In genomic region chr16:30966033-30966619, GRCh38 we compare ENCODE assay signal across 13 cellular contexts. TPM values are rescaled to one million over a fixed set of nuclear protein-coding genes. Genes with fewer than 3 reads are reported as not detected.
DNase-seq lines count a peak whose midpoint lies in the region; ATAC-seq and TF ChIP-seq lines count a peak whose summit lies in the region.
"Had no signal": no experiment of that assay in that cellular context is flagged by ENCODE, and none has a peak within 500 bp of the region (broad histone marks: within the 10 kb centered on the region; RNA-seq: fewer than 3 reads in every experiment).

No MANE protein-coding gene starts in this region.

- peak overlapping the region; percentile 65 for H3K27ac Mint-ChIP-seq in stimulated activated naive B cell treated with anti-CD40 and anti-IgM and Interleukin-4, amounts not matched to agents 10 μg/mL and 1 μg/mL and 100 μg/mL, for 72 hours

- H3K4me1 Mint-ChIP-seq in stimulated activated naive B cell treated with anti-CD40 and anti-IgM and Interleukin-4, amounts not matched to agents 10 μg/mL and 1 μg/mL and 100 μg/mL, for 72 hours, result peaks cover 8 to 12% of the 10 kb centered on the region in 2 donors
- H3K4me1 Mint-ChIP-seq: H9 had no signal

- no peaks in the 10 kb centered on the region for H3K27me3 ChIP-seq in right atrium auricular region
- H3K27me3 ChIP-seq: Peyer's patch had no signal

- no peak overlapping the region for H3K4me3 ChIP-seq in right atrium auricular region
- H3K4me3 ChIP-seq: Peyer's patch had no signal

- no peaks in the 10 kb centered on the region for H3K4me1 ChIP-seq in right atrium auricular region
- H3K4me1 ChIP-seq: Peyer's patch had no signal

- H3K9me3 ChIP-seq in right atrium auricular region, result no peaks in the 10 kb centered on the region
- H3K9me3 ChIP-seq: Peyer's patch had no signal

- no peak for TF ChIP-seq CTCF in right atrium auricular region (IDR thresholded peaks at IDR 0.05)

- peaks cover 99% of the 10 kb centered on the region for H3K36me3 ChIP-seq in right atrium auricular region

- H3K4me3 Mint-ChIP-seq in stimulated activated naive B cell treated with anti-CD40 and anti-IgM and Interleukin-4, amounts not matched to agents 10 μg/mL and 1 μg/mL and 100 μg/mL, for 72 hours, result peak overlapping the region in 1 of 2 donors; percentile 55
- H3K4me3 Mint-ChIP-seq: H9 had no signal

- no peak overlapping the region for H3K27ac ChIP-seq in right atrium auricular region
- H3K27ac ChIP-seq: KMS-11, Peyer's patch had no signal

- peak; percentile 18 for DNase-seq in Right ventricle myocardium superior
- DNase-seq in right atrium auricular region (ENCODE audit: low spot score), result no peak
- DNase-seq in stimulated activated naive B cell treated with anti-CD40 and anti-IgM and Interleukin-4, amounts not matched to agents 10 μg/mL and 1 μg/mL and 100 μg/mL, for 72 hours, result no peak
- no peak for DNase-seq in effector CD4-positive, alpha-beta T cell
- DNase-seq: H9, MM.1S, NCI-H1105 treated with DMSO at 0.1 percent for 48 hours, NCI-H187 treated with DMSO at 0.1 percent for 48 hours, NCI-H2171, NCI-H82, Peyer's patch, SHP77 treated with DMSO at 0.1 percent for 48 hours had no signal

- ATAC-seq in Right ventricle myocardium superior (ENCODE audit: poor library complexity), result peak; percentile 13
- no peak for ATAC-seq in stimulated activated naive B cell treated with anti-CD40 and anti-IgM and Interleukin-4, amounts not matched to agents 10 μg/mL and 1 μg/mL and 100 μg/mL, for 72 hours (replicated peaks)

- no peaks in the 10 kb centered on the region for H3K27me3 Mint-ChIP-seq in stimulated activated naive B cell treated with anti-CD40 and anti-IgM and Interleukin-4, amounts not matched to agents 10 μg/mL and 1 μg/mL and 100 μg/mL, for 72 hours

- intact Hi-C loops in Right ventricle myocardium superior (cut with DNase I), result no loop called here

- peaks cover 71 to 74% of the 10 kb centered on the region in 2 donors for H3K36me3 Mint-ChIP-seq in stimulated activated naive B cell treated with anti-CD40 and anti-IgM and Interleukin-4, amounts not matched to agents 10 μg/mL and 1 μg/mL and 100 μg/mL, for 72 hours

- no peaks in the 10 kb centered on the region for H3K9me3 Mint-ChIP-seq in stimulated activated naive B cell treated with anti-CD40 and anti-IgM and Interleukin-4, amounts not matched to agents 10 μg/mL and 1 μg/mL and 100 μg/mL, for 72 hours
- H3K9me3 Mint-ChIP-seq: H9 had no signal

RNA-seq across cellular contexts. Expression of gene SETD1A, which starts 8.6 kb away (rescaled TPM):
- 6.9 TPM for total RNA-seq in Right ventricle myocardium superior
- 1 to 10 TPM; 3.8 to 8.6 TPM for total RNA-seq in right atrium auricular region

RNA-seq across cellular contexts. Expression of gene ORAI3, which starts 17.3 kb away (rescaled TPM):
- total RNA-seq in Right ventricle myocardium superior (9.5 TPM), right atrium auricular region (10 to 100 TPM; 22.4 to 23.0 TPM)

RNA-seq across cellular contexts. Expression of gene HSD3B7, which starts 18.9 kb away (rescaled TPM):
- total RNA-seq in Right ventricle myocardium superior (6.7 TPM), right atrium auricular region (1 to 10 TPM; 6.0 to 8.5 TPM)

RNA-seq across cellular contexts. Expression of gene FBXL19, which starts 42.8 kb away (rescaled TPM):
- total RNA-seq in Right ventricle myocardium superior (4.7 TPM), right atrium auricular region (1 to 10 TPM; 5.7 to 7.9 TPM)

RNA-seq across cellular contexts. Expression of gene STX1B, which starts 44.3 kb away (rescaled TPM):
- total RNA-seq in Right ventricle myocardium superior (0.48 TPM), right atrium auricular region (1 to 10 TPM; 1.3 to 2.1 TPM)
